ENCODE assay signal across 1 cellular context in the genomic region with DNA sequence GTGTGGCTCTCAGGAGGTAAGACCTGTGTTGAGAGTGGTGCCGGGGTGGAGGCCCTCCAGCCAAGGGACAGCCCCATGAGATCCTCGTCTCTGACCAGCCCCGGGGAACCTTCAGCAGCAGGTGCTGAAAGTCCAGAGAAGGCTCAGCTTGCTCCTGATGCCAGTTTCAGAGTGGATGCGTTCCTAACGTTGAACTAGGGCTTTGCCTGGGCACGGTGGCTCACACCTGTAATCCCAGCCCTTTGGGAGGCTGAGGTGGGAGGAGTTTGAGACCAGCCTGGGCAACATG.
TF ChIP-seq lines count a peak whose summit lies in the region.

No MANE protein-coding gene starts in this region.

TF ChIP-seq in H1, 55 proteins besides CTCF, POLR2A, EP300 and RAD21:
- no peak for TF ChIP-seq SAP30 (IDR thresholded peaks at IDR 0.05; ENCODE audit: insufficient read depth, insufficient replicate concordance, low read length)
- no peak for TF ChIP-seq CHD2 (IDR thresholded peaks at IDR 0.05; ENCODE audit: low read length)
- TF ChIP-seq YY1 (IDR thresholded peaks at IDR 0.05; ENCODE audit: low read depth, low read length), result no peak
- TF ChIP-seq EZH2 (IDR thresholded peaks at IDR 0.05; ENCODE audit: low read depth, low read length, severe bottlenecking), result no peak
- TF ChIP-seq ASH2L (IDR thresholded peaks at IDR 0.05; ENCODE audit: low read length), result no peak
- TF ChIP-seq TEAD4 (IDR thresholded peaks at IDR 0.05; ENCODE audit: low read depth, low read length), result no peak
- no peak for TF ChIP-seq RBBP5 (IDR thresholded peaks at IDR 0.05; ENCODE audit: borderline replicate concordance, low read depth, low read length)
